ENCODE assay signal across 24 cellular contexts in the genomic region with DNA sequence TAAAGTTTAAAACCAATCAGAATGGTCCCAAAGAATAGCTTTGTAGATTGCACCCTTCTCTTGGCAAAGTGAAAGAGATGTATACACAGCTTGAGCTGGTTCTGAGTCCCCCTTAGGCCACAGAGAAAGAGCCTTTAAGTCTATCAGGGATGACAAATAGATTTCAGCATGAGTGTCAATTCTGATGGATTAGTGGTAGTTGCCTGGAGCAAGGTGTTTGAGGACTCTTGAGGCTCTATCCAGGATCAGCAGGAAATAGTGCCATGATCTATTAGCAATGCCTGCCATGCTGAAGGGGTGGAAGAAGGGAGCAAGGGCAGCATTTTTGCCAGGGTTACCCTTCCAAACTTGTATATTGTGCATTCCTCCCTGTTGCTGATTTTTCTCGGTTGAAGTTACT.
"Had no signal": no experiment of that assay in that cellular context is flagged by ENCODE, and none has a peak within 500 bp of the region (broad histone marks: within the 10 kb centered on the region; RNA-seq: fewer than 3 reads in every experiment).

No MANE protein-coding gene starts in this region.

- H3K4me3 ChIP-seq: dorsolateral prefrontal cortex, heart right ventricle, left ventricle myocardium inferior, lower lobe of right lung, neural progenitor cell, ovary, right atrium auricular region, sigmoid colon, skin epidermis, testis, tibial nerve had no signal

- DNase-seq: cortex of kidney; dorsolateral prefrontal cortex; effector CD8-positive, alpha-beta T cell; heart right ventricle; hypothalamus; kidney; left cardiac atrium; left ventricle myocardium inferior; lower lobe of right lung; midbrain; nucleus accumbens; ovary; sigmoid colon; stimulated activated CD4-positive, alpha-beta T cell treated with anti-CD3 and anti-CD28 coated beads, Interleukin-2, amount 100 ng/mL, for 24 hours; stimulated activated CD4-positive, alpha-beta T cell treated with anti-CD3 and anti-CD28 coated beads, Interleukin-4, amount 100 ng/mL, for 4 hours; stimulated activated naive B cell treated with anti-CD40 and anti-IgM and Interleukin-4, amounts not matched to agents 10 μg/mL and 1 μg/mL and 100 μg/mL, for 72 hours; stimulated activated naive CD8-positive, alpha-beta T cell treated with anti-CD3 and anti-CD28 coated beads, Interleukin-15, amount 100 ng/mL, for 72 hours; testis had no signal

- H3K27ac ChIP-seq: dorsolateral prefrontal cortex, heart right ventricle, left ventricle myocardium inferior, lower lobe of right lung, neural progenitor cell, ovary, right atrium auricular region, sigmoid colon, skin epidermis, testis, tibial nerve had no signal

- H3K27me3 ChIP-seq: dorsolateral prefrontal cortex, neural progenitor cell, ovary, right atrium auricular region, sigmoid colon, testis, tibial nerve had no signal

- H3K4me1 ChIP-seq: heart right ventricle, left ventricle myocardium inferior, lower lobe of right lung, neural progenitor cell, right atrium auricular region, sigmoid colon, testis, tibial nerve had no signal

- H3K36me3 ChIP-seq: heart right ventricle, left ventricle myocardium inferior, lower lobe of right lung, neural progenitor cell, ovary, right atrium auricular region, sigmoid colon, tibial nerve had no signal

- FAIRE-seq: endometrium, frontal cortex, kidney had no signal

- H3K9me3 ChIP-seq: heart right ventricle, left ventricle myocardium inferior, lower lobe of right lung, ovary, right atrium auricular region, sigmoid colon, testis, tibial nerve had no signal
